Comparison of ENCODE assay signal across 1 cellular context in genomic region chr11:2898366-2899079, GRCh38.
A peak's percentile ranks its signal among the peaks of the same experiment; 100 is the strongest.
TF ChIP-seq lines count a peak whose summit lies in the region.

No MANE protein-coding gene starts in this region.

TF ChIP-seq in K562, 482 proteins besides CTCF, POLR2A, EP300 and RAD21 (continued from another document and continues in another):
- TF ChIP-seq GTF2B (IDR thresholded peaks at IDR 0.05; ENCODE audit: extremely low read depth, insufficient read length) (no peak), NRF1 (conservative IDR thresholded peaks at IDR 0.05 in 1 of 2, IDR thresholded peaks at IDR 0.05 in 1 of 2) (peak; percentile 42 to 52; a peak in 3 of 4 replicates), ATF2 (CRISPR knock-in tag; IDR thresholded peaks at IDR 0.05) (peak; percentile 59; the same call in 1 of the 2 replicates), SAFB (IDR thresholded peaks at IDR 0.05; ENCODE audit: borderline replicate concordance, low read depth, low read length) (no peak), MAFF (IDR thresholded peaks at IDR 0.05; ENCODE audit: low read length) (no peak), ZBTB5 (IDR thresholded peaks at IDR 0.05) (no peak), ZNF740 (CRISPR knock-in tag; IDR thresholded peaks at IDR 0.05) (peak; percentile 63; the same call in 1 of the 2 replicates), ZNF740 (tag; IDR thresholded peaks at IDR 0.05) (no peak), CEBPB (tag; IDR thresholded peaks at IDR 0.05) (0 out of 2 replicates have a peak, but pooled peaks have one; percentile 15), ZFX (CRISPR knock-in tag; IDR thresholded peaks at IDR 0.05) (peak; percentile 45), WHSC1 (IDR thresholded peaks at IDR 0.05; ENCODE audit: low read length) (no peak), CTBP1 (IDR thresholded peaks at IDR 0.05; ENCODE audit: borderline replicate concordance) (no peak), PTBP1 (IDR thresholded peaks at IDR 0.05; ENCODE audit: low read depth, low read length) (no peak), EHMT2 (IDR thresholded peaks at IDR 0.05) (0 out of 2 replicates have a peak, but pooled peaks have one; percentile 41), RBM25 (IDR thresholded peaks at IDR 0.05; ENCODE audit: low read depth, low read length, severe bottlenecking) (no peak), SOX6 (IDR thresholded peaks at IDR 0.05) (peak; percentile 70), PHB2 (IDR thresholded peaks at IDR 0.05; ENCODE audit: low read depth) (no peak), TEAD2 (tag; IDR thresholded peaks at IDR 0.05) (no peak), ZEB2 (IDR thresholded peaks at IDR 0.05) (no peak), THAP7 (CRISPR knock-in tag; IDR thresholded peaks at IDR 0.05) (no peak), MCM2 (IDR thresholded peaks at IDR 0.05; ENCODE audit: low read depth) (no peak), ZNF512 (tag; IDR thresholded peaks at IDR 0.05) (no peak), ZFP30 (CRISPR knock-in tag; IDR thresholded peaks at IDR 0.05; ENCODE audit: borderline replicate concordance) (no peak), TAF9B (IDR thresholded peaks at IDR 0.05; ENCODE audit: partially characterized antibody) (no peak), CBFA2T2 (conservative IDR thresholded peaks at IDR 0.05) (no peak), ZNF551 (CRISPR knock-in tag; IDR thresholded peaks at IDR 0.05) (no peak), ZNF77 (CRISPR knock-in tag; IDR thresholded peaks at IDR 0.05) (no peak), KLF6 (CRISPR knock-in tag; IDR thresholded peaks at IDR 0.05; ENCODE audit: borderline replicate concordance) (peak; percentile 77; the same call in 1 of the 2 replicates), HDAC3 (IDR thresholded peaks at IDR 0.05; ENCODE audit: borderline replicate concordance, partially characterized antibody) (no peak), HNRNPK (IDR thresholded peaks at IDR 0.05; ENCODE audit: low read depth, low read length, poor library complexity, severe bottlenecking) (no peak), NR4A1 (CRISPR knock-in tag; IDR thresholded peaks at IDR 0.05) (no peak), NR4A1 (tag; IDR thresholded peaks at IDR 0.05) (0 out of 2 replicates have a peak, but pooled peaks have one; percentile 36), ERF (CRISPR knock-in tag; IDR thresholded peaks at IDR 0.05) (no peak), CBX2 (IDR thresholded peaks at IDR 0.05; ENCODE audit: insufficient read depth, low read length, poor library complexity, severe bottlenecking) (no peak), ZNF175 (CRISPR knock-in tag; IDR thresholded peaks at IDR 0.05; ENCODE audit: low read depth) (peak; percentile 80), SMAD3 (CRISPR knock-in tag; conservative IDR thresholded peaks at IDR 0.05) (no peak; the same call in 1 of the 2 replicates), GTF2E2 (tag; IDR thresholded peaks at IDR 0.05) (no peak), SAFB2 (IDR thresholded peaks at IDR 0.05; ENCODE audit: borderline replicate concordance, low read depth, low read length, severe bottlenecking) (no peak), ETS2 (tag; IDR thresholded peaks at IDR 0.05; ENCODE audit: borderline replicate concordance, poor library complexity, severe bottlenecking) (no peak), ZNF12 (CRISPR knock-in tag; IDR thresholded peaks at IDR 0.05) (no peak), RHOXF2B (CRISPR knock-in tag; conservative IDR thresholded peaks at IDR 0.05) (0 out of 2 replicates have a peak, but pooled peaks have one; percentile 38), TARDBP (IDR thresholded peaks at IDR 0.05) (no peak), MXI1 (IDR thresholded peaks at IDR 0.05; ENCODE audit: low read depth, low read length) (no peak), ZNF76 (CRISPR knock-in tag; IDR thresholded peaks at IDR 0.05; ENCODE audit: borderline replicate concordance) (no peak), ARID3B (CRISPR knock-in tag; IDR thresholded peaks at IDR 0.05; ENCODE audit: borderline replicate concordance) (no peak), ZBTB40 (IDR thresholded peaks at IDR 0.05) (no peak), ZBTB40 (CRISPR knock-in tag; IDR thresholded peaks at IDR 0.05) (no peak), ZNF431 (CRISPR knock-in tag; IDR thresholded peaks at IDR 0.05) (peak; percentile 79), ASH1L (IDR thresholded peaks at IDR 0.05; ENCODE audit: borderline replicate concordance, low read depth, partially characterized antibody) (peak; percentile 27)
